ENCODE assay signal across 20 cellular contexts in the genomic region with DNA sequence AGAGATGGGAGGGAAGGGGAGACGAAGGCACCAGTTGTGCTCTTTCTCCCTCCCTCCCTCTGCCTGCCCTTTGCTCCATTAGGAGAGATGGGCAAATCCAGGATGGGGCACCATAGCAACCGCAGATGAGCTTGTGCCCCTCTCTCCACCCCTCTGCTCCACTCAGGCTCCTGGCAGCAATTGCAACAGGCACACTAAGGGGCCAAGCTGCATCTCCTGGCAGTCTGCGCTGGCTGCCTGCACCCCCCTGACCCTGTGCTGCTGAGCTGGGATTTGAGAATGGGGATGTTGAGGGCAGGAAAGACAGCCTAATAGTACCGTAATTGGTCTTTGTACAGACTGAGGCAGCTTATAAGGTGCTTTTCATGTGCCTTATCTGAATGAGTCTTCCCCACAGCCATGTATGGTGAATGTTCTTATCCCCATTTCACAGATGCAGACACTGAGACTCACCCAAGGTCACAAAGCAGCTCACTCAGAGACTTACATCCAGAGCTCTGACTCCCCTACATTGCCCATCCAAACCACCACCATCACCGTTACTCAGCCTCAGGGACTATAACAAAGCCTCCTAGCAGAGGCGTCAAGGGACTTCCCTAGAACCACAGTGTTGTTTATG. TPM values are rescaled to one million over a fixed set of nuclear protein-coding genes. Genes with fewer than 3 reads are reported as not detected.
"Had no signal": no experiment of that assay in that cellular context is flagged by ENCODE, and none has a peak within 500 bp of the region (broad histone marks: within the 10 kb centered on the region; RNA-seq: fewer than 3 reads in every experiment).

No MANE protein-coding gene starts in this region.

- H3K79me2 ChIP-seq: parathyroid adenoma had no signal

- H3K9ac ChIP-seq: parathyroid adenoma had no signal

- H3K4me1 ChIP-seq: foreskin keratinocyte, tibial artery, vagina had no signal

- H3K36me3 ChIP-seq: left ventricle myocardium inferior, neutrophil, tibial artery, vagina had no signal

- H3K9me3 ChIP-seq: left ventricle myocardium inferior, mucosa of descending colon, neutrophil, tibial artery, vagina had no signal

- H3K27ac ChIP-seq: coronary artery, foreskin keratinocyte, left ventricle myocardium inferior, neutrophil, parathyroid adenoma, tibial artery, vagina had no signal

- H3K27me3 ChIP-seq: vagina had no signal

- DNase-seq: activated CD4-positive, alpha-beta T cell treated with anti-CD3 and anti-CD28 coated beads, Interleukin-2, amount 10 ng/mL, durations not matched to agents 7 days and 5 days; activated CD8-positive, alpha-beta memory T cell treated with anti-CD3 and anti-CD28 coated beads, Interleukin-2, amount 50 U/mL, for 48 hours; activated gamma-delta T cell; activated T-cell treated with anti-CD3 and anti-CD28 coated beads, Interleukin-2, amount 50 U/mL, for 72 hours; amniotic stem cell; central memory CD4-positive, alpha-beta T cell; effector memory CD4-positive, alpha-beta T cell; foreskin keratinocyte; glutamatergic neuron; left ventricle myocardium inferior; mucosa of descending colon; naive thymus-derived CD4-positive, alpha-beta T cell; stimulated activated CD4-positive, alpha-beta T cell treated with anti-CD3 and anti-CD28 coated beads, Interleukin-12 subunit alpha, Interleukin-12 subunit beta, amount 100 ng/mL, for 4 hours; stimulated activated CD4-positive, alpha-beta T cell treated with anti-CD3 and anti-CD28 coated beads, Interleukin-2, amount 100 ng/mL, for 24 hours; tibial artery had no signal

- ATAC-seq: activated T-cell treated with anti-CD3 and anti-CD28 coated beads, Interleukin-2, amount 50 U/mL, for 72 hours; foreskin keratinocyte; mucosa of descending colon; naive thymus-derived CD4-positive, alpha-beta T cell; stimulated activated effector memory CD8-positive, alpha-beta T cell treated with anti-CD3 and anti-CD28 coated beads, Interleukin-12 subunit alpha, Interleukin-12 subunit beta, amount 100 ng/mL, for 72 hours had no signal

- H3K4me3 ChIP-seq: coronary artery, left ventricle myocardium inferior, mucosa of descending colon, tibial artery, vagina had no signal

- H2AFZ ChIP-seq: parathyroid adenoma had no signal

RNA-seq across cellular contexts. Expression of a gene that starts 0.5 kb away (rescaled TPM):
- total RNA-seq: activated CD4-positive, alpha-beta T cell treated with anti-CD3 and anti-CD28 coated beads, Interleukin-2, amount 10 ng/mL, durations not matched to agents 7 days and 5 days; foreskin keratinocyte; vagina had no signal
- polyA plus RNA-seq: foreskin keratinocyte; naive thymus-derived CD4-positive, alpha-beta T cell had no signal
